ENCODE assay signal across 15 cellular contexts in the genomic region with DNA sequence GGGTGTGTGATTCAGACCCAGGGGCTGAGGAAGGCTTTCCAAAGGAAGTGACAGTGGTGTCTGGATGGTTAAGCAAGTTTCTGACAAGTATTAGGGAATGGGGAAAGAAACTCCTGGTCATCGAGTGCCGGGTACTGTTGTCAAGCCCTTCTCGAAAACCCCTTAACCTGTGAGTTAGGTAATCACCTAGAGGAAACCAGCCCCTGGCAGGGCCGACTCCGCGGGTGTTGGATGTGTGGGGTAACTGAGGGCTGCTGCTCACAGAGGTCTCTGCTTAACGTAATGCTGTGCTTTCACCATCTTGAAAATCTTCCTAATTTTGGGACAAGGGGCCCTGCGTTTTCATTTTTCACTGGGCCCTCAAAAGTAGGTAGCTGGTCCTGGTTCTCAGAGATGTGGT.
DNase-seq lines count a peak whose midpoint lies in the region; ATAC-seq, FAIRE-seq and TF ChIP-seq lines count a peak whose summit lies in the region.
"Had no signal": no experiment of that assay in that cellular context is flagged by ENCODE, and none has a peak within 500 bp of the region (broad histone marks: within the 10 kb centered on the region; RNA-seq: fewer than 3 reads in every experiment).

No MANE protein-coding gene starts in this region.

- H3K36me3 ChIP-seq in cardiac muscle cell = peaks cover 7% of the 10 kb centered on the region
- no peaks in the 10 kb centered on the region for H3K36me3 ChIP-seq in lung (ENCODE audit: control insufficient read depth in 2 of 2, insufficient read depth in 2 of 2, low read length in 2 of 2)
- H3K36me3 ChIP-seq in spleen = no peaks in the 10 kb centered on the region

- no peaks in the 10 kb centered on the region for H3K9me3 ChIP-seq in cardiac muscle cell (ENCODE audit: low read depth)
- no peaks in the 10 kb centered on the region for H3K9me3 ChIP-seq in lung (ENCODE audit: control insufficient read depth in 2 of 2, insufficient read depth in 1 of 2, low read length in 1 of 2)
- no peaks in the 10 kb centered on the region for H3K9me3 ChIP-seq in spleen

- H3K27me3 ChIP-seq in cardiac muscle cell = no peaks in the 10 kb centered on the region
- H3K27me3 ChIP-seq in lung (ENCODE audit: control insufficient read depth, insufficient read depth) = no peaks in the 10 kb centered on the region
- peaks cover 0 to 33% (median 0%) of the 10 kb centered on the region in 7 donors for H3K27me3 ChIP-seq in spleen (replicated peaks in 1 of 7)

- POLR2A ChIA-PET in RWPE1 (lab: Yijun Ruan, JAX; ENCODE audit: low non-redundant PET) = no interaction called here

- TF ChIP-seq CTCF in cardiac muscle cell (IDR thresholded peaks at IDR 0.05; ENCODE audit: low read depth, low read length) (no peak), lung (IDR thresholded peaks at IDR 0.05; ENCODE audit: control extremely low read depth, extremely low read depth) (no peak), spleen (IDR thresholded peaks at IDR 0.05 in 8 of 11, conservative IDR thresholded peaks at IDR 0.05 in 3 of 11) (no peak), RWPE1 (conservative IDR thresholded peaks at IDR 0.05; ENCODE audit: low read depth) (no peak)

- intact Hi-C loops in left cardiac atrium (cut with DNase I) (no loop called here), spleen (cut with DNase I; ENCODE audit: low total_unique reads) (no loop called here)

- FAIRE-seq in GM12891 (lab: Jason Lieb, UNC) = no peak
- FAIRE-seq: G401.6 had no signal

- CTCF ChIA-PET in RWPE1 (lab: Yijun Ruan, JAX) = interaction anchor here (0.5 to 0.6 kb wide), 3 partner anchors 67 to 1625 kb away, joined by 3 read pairs; a partner anchor contains a TSS

- peaks cover 74% of the 10 kb centered on the region for H3K4me1 ChIP-seq in cardiac muscle cell (ENCODE audit: low read depth)
- peaks cover 9 to 39% of the 10 kb centered on the region in 2 donors for H3K4me1 ChIP-seq in lung (ENCODE audit: control insufficient read depth in 2 of 2, insufficient read depth in 2 of 2, low read length in 2 of 2)
- H3K4me1 ChIP-seq in spleen = peaks cover 0 to 41% (median 22%) of the 10 kb centered on the region in 6 donors

- DNase-seq in cardiac muscle cell (ENCODE audit: low read depth in 1 of 2, low spot score in 1 of 2) (no peak), left cardiac atrium (no peak), lung (ENCODE audit: low spot score) (peak; percentile 58), spleen (peak; percentile 30), GM12891 (ENCODE audit: insufficient read length, low spot score) (no peak), RWPE1 (ENCODE audit: low spot score) (no peak), NCI-H1694 treated with DMSO at 0.1 percent for 48 hours (lab: John Stamatoyannopoulos, UW) (no peak), ureter (ENCODE audit: low spot score) (no peak)
- DNase-seq: GM23248, NCI-H1105, NCI-H2081 treated with DMSO at 0.1 percent for 48 hours, NCI-H748 treated with DMSO at 0.1 percent for 48 hours, RPMI8226 had no signal

- H3K4me3 ChIP-seq in cardiac muscle cell = no peak overlapping the region
- no peak overlapping the region for H3K4me3 ChIP-seq in lung
- no peak overlapping the region for H3K4me3 ChIP-seq in spleen
- H3K4me3 ChIP-seq: GM23248, K562 had no signal

- ATAC-seq in left cardiac atrium (no peak), lung (ENCODE audit: insufficient read depth, low FRiP score) (peak; percentile 12)
- ATAC-seq: K562 had no signal

- TF ChIP-seq POLR2A in spleen (IDR thresholded peaks at IDR 0.05) (no peak), GM12891 (IDR thresholded peaks at IDR 0.05; ENCODE audit: low read depth, low read length) (no peak)

- 52 to 59% methylated on average over 8 of the region's 8 CpGs for WGBS in lung, 2 donors
- 62 to 94% (median 76%) methylated on average over 8 of the region's 8 CpGs for WGBS in spleen, 5 donors

- H3K27ac ChIP-seq in cardiac muscle cell (peak overlapping the region; percentile 34), lung (ENCODE audit: low read depth in 1 of 2, low read length in 1 of 2) (peak overlapping the region in 1 of 2 donors; percentile 18), spleen (no peak overlapping the region), RWPE1 (no peak overlapping the region)
- H3K27ac ChIP-seq: GM23248 had no signal

TF ChIP-seq in GM12891, 5 proteins besides CTCF, POLR2A, EP300 and RAD21:
- TF ChIP-seq PAX5 (IDR thresholded peaks at IDR 0.05; ENCODE audit: insufficient read depth, low read length, severe bottlenecking) (no peak), POU2F2 (IDR thresholded peaks at IDR 0.05; ENCODE audit: low read depth, low read length) (no peak), POLR2AphosphoS5 (IDR thresholded peaks at IDR 0.05; ENCODE audit: low read depth, low read length) (no peak), TAF1 (IDR thresholded peaks at IDR 0.05; ENCODE audit: low read depth, low read length) (no peak), SPI1 (IDR thresholded peaks at IDR 0.05; ENCODE audit: low read depth, low read length) (no peak)
TF ChIP-seq in GM12891: peak in this region for 0.

Comparison
In these comparisons a context has a peak if more than half of its experiments do, and no peak if none do; other contexts are left out.
1. DNase-seq: peak in lung (single experiment) and spleen (single experiment); none in cardiac muscle cell (0 of 2), left cardiac atrium (single experiment), GM12891 (single experiment), RWPE1 (single experiment), NCI-H1694 treated with DMSO at 0.1 percent for 48 hours (single experiment) and ureter (single experiment).